Comparison of ENCODE assay signal across 9 cellular contexts in genomic region chr16:57609541-57610401, GRCh38. TPM values are rescaled to one million over a fixed set of nuclear protein-coding genes. Genes with fewer than 3 reads are reported as not detected.
A peak's percentile ranks its signal among the peaks of the same experiment; 100 is the strongest.
DNase-seq lines count a peak whose midpoint lies in the region; ATAC-seq and TF ChIP-seq lines count a peak whose summit lies in the region.
"Had no signal": no experiment of that assay in that cellular context is flagged by ENCODE, and none has a peak within 500 bp of the region (broad histone marks: within the 10 kb centered on the region; RNA-seq: fewer than 3 reads in every experiment).

No MANE protein-coding gene starts in this region.

- peak overlapping the region; percentile 94; the same call in 1 of the 2 replicates for H3K27ac ChIP-seq in PC-3 (ENCODE audit: low read length)
- no peak overlapping the region for H3K27ac ChIP-seq in naive thymus-derived CD4-positive, alpha-beta T cell (ENCODE audit: low read depth, low read length)
- H3K27ac ChIP-seq in PC-9, result no peak overlapping the region
- H3K27ac ChIP-seq: neutrophil had no signal

- no peaks in the 10 kb centered on the region for H3K27me3 Mint-ChIP-seq in naive thymus-derived CD4-positive, alpha-beta T cell

- H3K27ac Mint-ChIP-seq in naive thymus-derived CD4-positive, alpha-beta T cell, result peak overlapping the region in 8 of 9 donors; percentile 20 to 91 (median 52)

- H3K4me1 Mint-ChIP-seq in naive thymus-derived CD4-positive, alpha-beta T cell, result peaks cover 11 to 47% (median 13%) of the 10 kb centered on the region in 7 donors

- H3K4me1 ChIP-seq in PC-3 (ENCODE audit: insufficient read depth, low read length), result peaks cover 16% of the 10 kb centered on the region
- H3K4me1 ChIP-seq in naive thymus-derived CD4-positive, alpha-beta T cell (ENCODE audit: control insufficient read depth in 2 of 2, insufficient read depth in 2 of 2, low read length in 2 of 2), result peaks cover 10 to 42% of the 10 kb centered on the region in 2 donors
- peaks cover 30% of the 10 kb centered on the region for H3K4me1 ChIP-seq in PC-9 (replicated peaks; ENCODE audit: insufficient read depth)

- TF ChIP-seq CTCF in PC-3 (conservative IDR thresholded peaks at IDR 0.05; ENCODE audit: low read depth, low read length) (no peak), cardiac fibroblast (IDR thresholded peaks at IDR 0.05; ENCODE audit: low read depth, low read length) (peak; percentile 3), PC-9 (conservative IDR thresholded peaks at IDR 0.05) (no peak)

- H3K9ac ChIP-seq in PC-3 (ENCODE audit: low read length), result peak overlapping the region; percentile 55; the same call in 1 of the 2 replicates

- no peaks in the 10 kb centered on the region for H4K20me1 ChIP-seq in PC-3 (ENCODE audit: low read length)
- H4K20me1 ChIP-seq in PC-9 (ENCODE audit: insufficient read depth), result no peaks in the 10 kb centered on the region

- CTCF ChIA-PET in PC-3 (lab: Charles Lee) (no interaction called here), PC-9 (lab: Charles Lee) (interaction anchor here (0.6 kb wide), 1 partner anchor 25 kb away, joined by 5 read pairs; no protein-coding TSS in a partner anchor)
- CTCF ChIA-PET in naive thymus-derived CD4-positive, alpha-beta T cell (lab: Charles Lee), result interaction anchor here (0.7 to 1.5 kb wide), 4 partner anchors 17 to 52 kb away, joined by 3 to 7 read pairs (median 4); no protein-coding TSS in a partner anchor

- no TSS peak for BruUV-seq in PC-3 (replicated peaks; lab: Mats Ljungman, UMichigan)
- BruUV-seq in PC-9 (replicated peaks; lab: Mats Ljungman, UMichigan), result no TSS peak

- peaks cover 0 to 2% (median 0%) of the 10 kb centered on the region in 5 donors for H3K36me3 Mint-ChIP-seq in naive thymus-derived CD4-positive, alpha-beta T cell

- H3K79me2 ChIP-seq in PC-3 (ENCODE audit: low read length), result no peaks in the 10 kb centered on the region
- no peaks in the 10 kb centered on the region for H3K79me2 ChIP-seq in PC-9 (ENCODE audit: low read depth)

- H3K4me3 Mint-ChIP-seq in naive thymus-derived CD4-positive, alpha-beta T cell, result peak overlapping the region; percentile 38 to 84 (median 62)

- H3K4me3 ChIP-seq in PC-3 (ENCODE audit: low read length), result no peak overlapping the region
- no peak overlapping the region for H3K4me3 ChIP-seq in cardiac fibroblast (replicated peaks in 1 of 2; ENCODE audit: low read depth in 2 of 2, low read length in 2 of 2)
- H3K4me3 ChIP-seq in naive thymus-derived CD4-positive, alpha-beta T cell (ENCODE audit: low read length), result peak overlapping the region; percentile 38
- H3K4me3 ChIP-seq in PC-9, result no peak overlapping the region

- H2AFZ ChIP-seq in PC-3 (ENCODE audit: low read length) (no peak overlapping the region), PC-9 (no peak overlapping the region)

- H3F3A ChIP-seq in PC-3 (ENCODE audit: low read length, unreplicated experiment) (no peaks in the 10 kb centered on the region), PC-9 (ENCODE audit: insufficient read depth, low read depth) (peaks cover 18% of the 10 kb centered on the region; the same call in 1 of the 2 replicates)

- intact Hi-C loops in PC-3 (cut with micrococcal nuclease) (no loop called here), PC-9 (cut with micrococcal nuclease; ENCODE audit: unreplicated experiment) (no loop called here)
- intact Hi-C loops in naive thymus-derived CD4-positive, alpha-beta T cell (cut with micrococcal nuclease), result loop anchor here (1.0 to 10.0 kb wide), 6 partner anchors 7 to 75 kb away; partner anchors contain the start of gene CCDC102A (in 1 of the 2)

- DNase-seq in NCI-H1105 treated with DMSO at 0.1 percent for 48 hours (lab: John Stamatoyannopoulos, UW), result peak; percentile 40
- no peak for DNase-seq in NCI-H1105 (lab: John Stamatoyannopoulos, UW)
- no peak for DNase-seq in PC-3
- peak in 1 of 2 donors; percentile 56 for DNase-seq in cardiac fibroblast (ENCODE audit: low read depth in 2 of 2)
- peak in 7 of 9 donors; percentile 29 to 74 (median 35) for DNase-seq in naive thymus-derived CD4-positive, alpha-beta T cell
- no peak for DNase-seq in PC-9
- DNase-seq in SW 1271 (lab: John Stamatoyannopoulos, UW), result no peak

- H3K4me2 ChIP-seq in PC-3 (ENCODE audit: low read length) (no peak overlapping the region), PC-9 (no peak overlapping the region)

- H3K36me3 ChIP-seq in PC-3 (ENCODE audit: low read depth, low read length), result no peaks in the 10 kb centered on the region
- H3K36me3 ChIP-seq in naive thymus-derived CD4-positive, alpha-beta T cell (ENCODE audit: control insufficient read depth in 2 of 3, insufficient read depth in 3 of 3, low read length in 3 of 3), result no peaks in the 10 kb centered on the region
- no peaks in the 10 kb centered on the region for H3K36me3 ChIP-seq in PC-9 (ENCODE audit: low read depth)
- H3K36me3 ChIP-seq: neutrophil had no signal

- ATAC-seq in HG02852 (IDR thresholded peaks at IDR 0.05; ENCODE audit: unreplicated experiment), result peak; percentile 91
- no peak for ATAC-seq in PC-3
- peak; percentile 91 for ATAC-seq in naive thymus-derived CD4-positive, alpha-beta T cell

- no peaks in the 10 kb centered on the region for H3K27me3 ChIP-seq in PC-3 (ENCODE audit: low read length)
- no peaks in the 10 kb centered on the region for H3K27me3 ChIP-seq in naive thymus-derived CD4-positive, alpha-beta T cell (ENCODE audit: control insufficient read depth in 2 of 2, insufficient read depth in 2 of 2, low read length in 2 of 2)
- H3K27me3 ChIP-seq in PC-9 (ENCODE audit: insufficient read depth, low read depth), result no peaks in the 10 kb centered on the region

- no peaks in the 10 kb centered on the region for H3K9me3 Mint-ChIP-seq in naive thymus-derived CD4-positive, alpha-beta T cell

- no peaks in the 10 kb centered on the region for H3K9me3 ChIP-seq in PC-3 (ENCODE audit: low read length)
- no peaks in the 10 kb centered on the region for H3K9me3 ChIP-seq in naive thymus-derived CD4-positive, alpha-beta T cell (ENCODE audit: control insufficient read depth in 2 of 3, low read length in 3 of 3)
- no peaks in the 10 kb centered on the region for H3K9me3 ChIP-seq in PC-9 (ENCODE audit: insufficient read depth, low read depth)
- H3K9me3 ChIP-seq: neutrophil had no signal

- POLR2A ChIA-PET in PC-3 (lab: Charles Lee; ENCODE audit: unreplicated experiment) (no interaction called here), PC-9 (lab: Charles Lee; ENCODE audit: unreplicated experiment) (interaction anchor here (0.6 kb wide), 1 partner anchor 29 kb away, joined by 6 read pairs; no protein-coding TSS in a partner anchor)
- POLR2A ChIA-PET in naive thymus-derived CD4-positive, alpha-beta T cell (lab: Charles Lee), result interaction anchor here (0.7 to 2.0 kb wide), 2 partner anchors 9 to 17 kb away, joined by 3 to 11 read pairs; no protein-coding TSS in a partner anchor

- H3K9me2 ChIP-seq in PC-3 (replicated peaks; ENCODE audit: low read length) (no peaks in the 10 kb centered on the region), PC-9 (ENCODE audit: insufficient read depth) (no peaks in the 10 kb centered on the region)

RNA-seq across cellular contexts. Expression of gene ADGRG1, which starts 18.7 kb away (rescaled TPM):
- total RNA-seq in PC-3 (2014; rRNA removed) (33.7 and 41.5 TPM in 2 replicates), PC-9 (2021) (105 and 131 TPM in 2 replicates)
- total RNA-seq in naive thymus-derived CD4-positive, alpha-beta T cell, result 10 to 100 TPM in 2 of 5 experiments, 1 to 10 TPM in 2, under 1 TPM in 1; 0.67 to 96.0 (median 5.0) TPM
- polyA plus RNA-seq in naive thymus-derived CD4-positive, alpha-beta T cell, result under 1 TPM; 0.07 to 0.67 TPM

RNA-seq across cellular contexts. Expression of gene ADGRG3, which starts 58.3 kb away (rescaled TPM):
- total RNA-seq in PC-3 (2014; rRNA removed), result not detected in 2 replicates
- 10 to 100 TPM in 1 of 5 experiments, 1 to 10 TPM in 1, not detected in 3; 4.9 to 14.1 TPM for total RNA-seq in naive thymus-derived CD4-positive, alpha-beta T cell
- not detected for polyA plus RNA-seq in naive thymus-derived CD4-positive, alpha-beta T cell
- 0.25 TPM in 1 of 2 replicates, not detected in the other for total RNA-seq in PC-9 (2021)

Comparison
In these comparisons a context has a peak if more than half of its experiments do, and no peak if none do; other contexts are left out.
1. DNase-seq: peak in NCI-H1105 treated with DMSO at 0.1 percent for 48 hours (single experiment) and naive thymus-derived CD4-positive, alpha-beta T cell (7 of 9); none in NCI-H1105 (single experiment), PC-3 (single experiment), PC-9 (0 of 2) and SW 1271 (0 of 2).
2. intact Hi-C loops: an anchor here in naive thymus-derived CD4-positive, alpha-beta T cell (1.0 to 10.0 kb wide); none called in PC-3 and PC-9.